In the genomic region with DNA sequence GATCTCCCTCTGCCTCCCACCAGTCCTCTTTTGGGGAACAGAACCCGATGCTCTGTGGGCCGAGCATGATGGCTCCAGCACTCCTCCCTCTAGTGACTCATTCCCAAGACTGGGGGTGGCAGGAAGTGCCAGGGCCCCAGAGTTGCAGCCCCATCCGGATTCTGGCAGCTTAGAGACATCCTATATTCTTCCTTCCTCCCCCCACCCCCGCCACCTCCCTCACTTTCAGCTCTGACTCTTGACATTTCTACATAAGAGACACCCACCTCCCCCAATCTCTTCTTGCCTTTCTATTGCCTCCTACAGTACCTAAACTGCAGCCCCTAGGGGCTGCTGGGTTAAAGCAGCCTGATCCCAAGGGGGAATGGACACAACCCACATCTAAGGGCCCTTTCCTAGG, we compare ENCODE assay signal across 9 cellular contexts. TPM values are rescaled to one million over a fixed set of nuclear protein-coding genes. Genes with fewer than 3 reads are reported as not detected.
DNase-seq lines count a peak whose midpoint lies in the region; TF ChIP-seq lines count a peak whose summit lies in the region.
"Had no signal": no experiment of that assay in that cellular context is flagged by ENCODE, and none has a peak within 500 bp of the region (broad histone marks: within the 10 kb centered on the region; RNA-seq: fewer than 3 reads in every experiment).

No MANE protein-coding gene starts in this region.

- no peak overlapping the region for H3K27ac ChIP-seq in trophoblast cell (ENCODE audit: low read depth, low read length)
- H3K27ac ChIP-seq: heart left ventricle had no signal

- H3K36me3 ChIP-seq in trophoblast cell (ENCODE audit: control insufficient read depth in 1 of 2, insufficient read depth in 2 of 2, low read length in 2 of 2) = no peaks in the 10 kb centered on the region
- H3K36me3 ChIP-seq: heart left ventricle had no signal

- no peak overlapping the region for H4K91ac ChIP-seq in trophoblast cell (ENCODE audit: low read depth, low read length)

- no peak overlapping the region for H3K14ac ChIP-seq in trophoblast cell (ENCODE audit: low read length)

- no peak overlapping the region for H2AFZ ChIP-seq in trophoblast cell (ENCODE audit: insufficient read depth, low read length, poor library complexity)

- H2BK5ac ChIP-seq in trophoblast cell (ENCODE audit: low read depth, low read length, poor library complexity) = no peak overlapping the region

- DNase-seq in HS-27A (ENCODE audit: low read depth) = peak; percentile 27
- DNase-seq in activated CD4-positive, alpha-beta T cell treated with anti-CD3 and anti-CD28 coated beads for 48 hours = peak; percentile 79
- peak; percentile 23 for DNase-seq in fibroblast of the aortic adventitia (ENCODE audit: low read depth)
- DNase-seq in stimulated activated CD8-positive, alpha-beta memory T cell treated with anti-CD3 and anti-CD28 coated beads, Interleukin-15, amount 100 ng/mL, for 48 hours (ENCODE audit: low read depth in 2 of 2) = peak; percentile 52 to 56
- DNase-seq in NCI-H2029 treated with DMSO at 0.1 percent for 48 hours (lab: John Stamatoyannopoulos, UW) = no peak
- DNase-seq in HuH-7 (ENCODE audit: low spot score) = no peak
- no peak for DNase-seq in trophoblast cell
- no peak for DNase-seq in foreskin melanocyte
- DNase-seq: heart left ventricle had no signal

- H3K4me1 ChIP-seq in trophoblast cell (ENCODE audit: control insufficient read depth in 1 of 2, insufficient read depth in 2 of 2, low read length in 2 of 2) = peaks cover 0 to 3% of the 10 kb centered on the region in 2 experiments

- TF ChIP-seq CTCF in fibroblast of the aortic adventitia (IDR thresholded peaks at IDR 0.05; ENCODE audit: insufficient read depth, low read length) = no peak

- H3K4me3 ChIP-seq in fibroblast of the aortic adventitia (ENCODE audit: low read depth, low read length) (no peak overlapping the region), trophoblast cell (ENCODE audit: low read depth, low read length) (no peak overlapping the region)
- H3K4me3 ChIP-seq: heart left ventricle had no signal

- H4K12ac ChIP-seq in trophoblast cell (ENCODE audit: low read depth, low read length) = no peak overlapping the region

- H4K8ac ChIP-seq in trophoblast cell (ENCODE audit: low read depth, low read length) = no peak overlapping the region

- H3K79me2 ChIP-seq in trophoblast cell (ENCODE audit: control insufficient read depth, insufficient read depth, low read length, poor library complexity) = no peaks in the 10 kb centered on the region

- H3K23ac ChIP-seq in trophoblast cell (ENCODE audit: low read length) = no peak overlapping the region

- no peak overlapping the region for H2BK120ac ChIP-seq in trophoblast cell (ENCODE audit: insufficient read depth, low read length, poor library complexity)

- no peak overlapping the region for H3K4me2 ChIP-seq in trophoblast cell (ENCODE audit: low read length)

- H3K79me1 ChIP-seq in trophoblast cell (ENCODE audit: low read length) = no peaks in the 10 kb centered on the region

- no peak overlapping the region for H3K9ac ChIP-seq in trophoblast cell (ENCODE audit: low read length)

- H3K9me3 ChIP-seq in trophoblast cell (ENCODE audit: insufficient read depth, low read depth, low read length) = no peaks in the 10 kb centered on the region

- no peak overlapping the region for H2BK12ac ChIP-seq in trophoblast cell (ENCODE audit: low read length)

- no peak overlapping the region for H3K18ac ChIP-seq in trophoblast cell (ENCODE audit: low read length)

- H2AK5ac ChIP-seq in trophoblast cell (ENCODE audit: low read length) = no peak overlapping the region

- H3K4ac ChIP-seq in trophoblast cell (ENCODE audit: low read depth, low read length) = no peak overlapping the region

- H3K27me3 ChIP-seq in trophoblast cell (ENCODE audit: insufficient read depth, low read length) = no peaks in the 10 kb centered on the region
- H3K27me3 ChIP-seq: heart left ventricle had no signal

- no CpG with 5 or more reads among the region's 4 CpGs for WGBS in trophoblast cell (ENCODE audit: extremely low coverage, insufficient coverage, insufficient read length)

RNA-seq across cellular contexts. Expression of a gene that starts 47.1 kb away (rescaled TPM):
- 274 and 438 TPM in 2 replicates for total RNA-seq in fibroblast of the aortic adventitia (ENCODE audit: low replicate concordance)
- polyA plus RNA-seq in trophoblast cell (2013) = 164 and 185 TPM in 2 replicates

RNA-seq across cellular contexts. Expression of a gene that starts 48.2 kb away (rescaled TPM):
- 31.7 and 68.0 TPM in 2 replicates for total RNA-seq in fibroblast of the aortic adventitia (ENCODE audit: low replicate concordance)
- 16.3 and 18.0 TPM in 2 replicates for polyA plus RNA-seq in trophoblast cell (2013)

Comparison
In these comparisons a context has a peak if more than half of its experiments do, and no peak if none do; other contexts are left out.
1. DNase-seq: peak in HS-27A (single experiment), activated CD4-positive, alpha-beta T cell treated with anti-CD3 and anti-CD28 coated beads for 48 hours (single experiment), fibroblast of the aortic adventitia (single experiment) and stimulated activated CD8-positive, alpha-beta memory T cell treated with anti-CD3 and anti-CD28 coated beads, Interleukin-15, amount 100 ng/mL, for 48 hours (2 of 2); none in NCI-H2029 treated with DMSO at 0.1 percent for 48 hours (single experiment), HuH-7 (single experiment), trophoblast cell (0 of 2) and foreskin melanocyte (single experiment).